In the genomic region with DNA sequence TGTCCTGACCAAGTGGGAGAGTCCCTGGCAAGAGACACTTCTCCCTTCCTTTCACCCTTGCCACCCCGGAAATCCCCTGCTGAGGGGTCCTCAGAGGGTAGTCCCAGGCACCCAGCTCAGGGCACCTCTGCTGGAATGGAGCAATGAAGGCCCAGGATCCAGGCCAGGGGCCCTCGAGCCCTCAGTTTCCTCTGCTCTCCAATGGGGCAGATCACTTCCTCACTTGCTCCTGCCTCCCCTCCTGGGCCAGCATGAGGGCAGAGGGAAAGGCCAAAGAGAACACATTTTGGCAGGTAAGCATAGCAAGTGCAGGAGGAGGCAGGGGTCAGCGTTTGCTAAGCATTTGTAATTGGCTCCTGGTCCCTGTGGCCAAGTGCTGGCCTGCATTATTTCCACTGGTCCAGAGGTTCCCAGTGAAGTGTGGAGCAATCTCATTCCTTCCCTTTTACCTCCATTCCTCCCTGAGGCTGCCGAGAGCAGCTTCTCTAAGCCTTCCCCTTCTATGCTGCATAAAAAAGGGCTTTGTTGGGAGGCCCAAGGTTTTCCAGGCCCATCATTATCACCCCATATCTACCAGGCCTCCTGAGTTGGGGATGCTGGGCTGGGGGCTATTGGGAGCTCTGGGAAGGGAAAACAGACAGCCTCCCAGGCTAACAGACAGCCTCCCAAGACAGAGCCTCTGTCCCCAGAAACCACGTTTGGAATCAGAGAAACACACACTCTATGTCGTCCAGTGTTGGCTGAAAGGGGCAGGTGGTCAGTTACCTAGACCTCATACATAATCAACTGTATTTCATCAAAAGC, we compare ENCODE assay signal across 1 cellular context.
TF ChIP-seq lines count a peak whose summit lies in the region.

No MANE protein-coding gene starts in this region.

TF ChIP-seq in A549, 52 proteins besides CTCF, POLR2A, EP300 and RAD21:
- TF ChIP-seq USF2 (IDR thresholded peaks at IDR 0.05) (no peak), FOSB (CRISPR knock-in tag; IDR thresholded peaks at IDR 0.05) (no peak), FOXS1 (CRISPR knock-in tag; IDR thresholded peaks at IDR 0.05) (no peak), REST (IDR thresholded peaks at IDR 0.05) (no peak), RCOR1 (IDR thresholded peaks at IDR 0.05; ENCODE audit: low read depth, low read length) (no peak), ZC3H11A (IDR thresholded peaks at IDR 0.05) (no peak)
